ENCODE assay signal across 19 cellular contexts in the genomic region with DNA sequence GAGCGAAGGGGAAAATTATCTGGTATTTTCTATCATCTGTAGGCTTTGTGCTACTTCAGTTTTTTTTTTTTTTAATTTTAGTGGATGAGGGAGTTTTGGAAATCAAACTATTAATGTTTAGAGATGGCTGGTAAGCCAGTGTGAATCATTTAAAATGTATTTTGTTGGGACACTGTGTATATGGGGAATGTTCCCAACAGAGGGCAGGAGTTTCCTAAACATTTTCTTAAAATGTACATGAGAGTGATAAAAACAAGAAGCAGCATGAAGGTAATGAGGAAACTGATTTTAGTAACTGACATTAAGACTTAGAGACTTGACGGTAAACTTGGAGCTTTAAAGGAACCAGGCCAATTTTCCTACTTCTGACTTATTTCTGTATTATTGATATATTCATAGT.
DNase-seq lines count a peak whose midpoint lies in the region; ATAC-seq and TF ChIP-seq lines count a peak whose summit lies in the region.
"Had no signal": no experiment of that assay in that cellular context is flagged by ENCODE, and none has a peak within 500 bp of the region (broad histone marks: within the 10 kb centered on the region; RNA-seq: fewer than 3 reads in every experiment).

No MANE protein-coding gene starts in this region.

- peaks cover 18% of the 10 kb centered on the region for H3F3A ChIP-seq in smooth muscle cell (ENCODE audit: low read depth)

- DNase-seq in HCEC 1CT (peak; percentile 27), amniotic epithelial cell (ENCODE audit: low read depth) (peak; percentile 56), fibroblast of peridontal ligament (ENCODE audit: extremely low read depth) (peak; percentile 51), smooth muscle cell (lab: John Stamatoyannopoulos, UW; ENCODE audit: unreplicated experiment) (no peak), middle frontal gyrus (ENCODE audit: extremely low spot score, low spot score) (no peak), NCI-H510A treated with DMSO at 0.1 percent for 48 hours (lab: John Stamatoyannopoulos, UW) (no peak)
- DNase-seq: activated B cell treated with CpG ODN at 0.5 μM for 24 hours; activated CD8-positive, alpha-beta memory T cell treated with anti-CD3 and anti-CD28 coated beads for 24 hours; CD4-positive, alpha-beta T cell; cortex of kidney; DMS79 treated with DMSO at 0.1 percent for 48 hours; erythroblast; NCI-H226; NK-92 treated with Interleukin-12 subunit alpha and Interleukin-12 subunit beta, amount 100 ng/mL, for 24 hours; psoas muscle had no signal

- H3K4me2 ChIP-seq in smooth muscle cell = peak overlapping the region; percentile 4

- TF ChIP-seq CTCF in smooth muscle cell (IDR thresholded peaks at IDR 0.05; ENCODE audit: borderline replicate concordance, insufficient read depth, poor library complexity, severe bottlenecking) = peak; percentile 9

- no peaks in the 10 kb centered on the region for H3K27me3 ChIP-seq in smooth muscle cell (ENCODE audit: low read depth)

- ATAC-seq in HG03025 (IDR thresholded peaks at IDR 0.05; ENCODE audit: low FRiP score, unreplicated experiment) = no peak
- ATAC-seq: natural killer cell treated with Interleukin-12 subunit alpha and Interleukin-12 subunit beta and Interleukin-15 and Interleukin-18, amount 100 ng/mL, for 72 hours; psoas muscle; stimulated activated memory B cell treated with anti-CD40 and anti-IgM and Interleukin-4, amounts not matched to agents 10 μg/mL and 1 μg/mL and 100 μg/mL, for 72 hours had no signal

- 78% methylated on average over 2 of the region's 2 CpGs for WGBS in smooth muscle cell (ENCODE audit: low lambda C conversion rate)

- no peak overlapping the region for H3K4me3 ChIP-seq in smooth muscle cell
- H3K4me3 ChIP-seq: HAP-1, psoas muscle had no signal

- H2AFZ ChIP-seq in smooth muscle cell (ENCODE audit: low read depth) = no peak overlapping the region

- peaks cover 10% of the 10 kb centered on the region for H3K36me3 ChIP-seq in smooth muscle cell (ENCODE audit: low read depth)
- H3K36me3 ChIP-seq: HAP-1 had no signal

- no peaks in the 10 kb centered on the region for H4K20me1 ChIP-seq in smooth muscle cell (ENCODE audit: low read depth)

- no peaks in the 10 kb centered on the region for H3K4me1 ChIP-seq in smooth muscle cell (ENCODE audit: low read depth)
- H3K4me1 ChIP-seq: HAP-1, psoas muscle had no signal

- H3K9ac ChIP-seq in smooth muscle cell (ENCODE audit: low read depth) = no peak overlapping the region

- H3K9me3 ChIP-seq in smooth muscle cell (replicated peaks; ENCODE audit: low read depth) = no peaks in the 10 kb centered on the region
- H3K9me3 ChIP-seq: HAP-1, psoas muscle had no signal

- H3K27ac ChIP-seq in smooth muscle cell (ENCODE audit: low read depth) = peak overlapping the region; percentile 17
- H3K27ac ChIP-seq: psoas muscle had no signal

- peaks cover 6% of the 10 kb centered on the region for H3K79me2 ChIP-seq in smooth muscle cell (ENCODE audit: low read depth)

Comparison
In these comparisons a context has a peak if more than half of its experiments do, and no peak if none do; other contexts are left out.
1. DNase-seq: peak in HCEC 1CT (single experiment), amniotic epithelial cell (single experiment) and fibroblast of peridontal ligament (single experiment); none in smooth muscle cell (single experiment), middle frontal gyrus (single experiment) and NCI-H510A treated with DMSO at 0.1 percent for 48 hours (single experiment).